Comparison of ENCODE assay signal across 8 cellular contexts in genomic region chr19:53878786-53879144, GRCh38. TPM values are rescaled to one million over a fixed set of nuclear protein-coding genes. Genes with fewer than 3 reads are reported as not detected.
DNase-seq lines count a peak whose midpoint lies in the region; ATAC-seq and TF ChIP-seq lines count a peak whose summit lies in the region.

No MANE protein-coding gene starts in this region.

- CTCF ChIA-PET in MCF 10A (lab: Yijun Ruan, JAX), result interaction anchor here (2.1 kb wide), 1 partner anchor 151 kb away, joined by 5 read pairs; no protein-coding TSS in a partner anchor

- H3K27ac Mint-ChIP-seq in MCF 10A (ENCODE audit: low read depth, unreplicated experiment), result no peak overlapping the region

- intact Hi-C loops in breast epithelium (cut with DNase I; ENCODE audit: low total_unique reads), result loop anchor here (10.0 kb wide), 1 partner anchor 236 kb away; the partner anchor contains the start of genes PRPF31 and TFPT
- intact Hi-C loops in MCF 10A (cut with micrococcal nuclease), result no loop called here
- intact Hi-C loops in dorsolateral prefrontal cortex (cut with DNase I), result loop anchor here (1.0 to 5.0 kb wide), 2 partner anchors 12 to 36 kb away; no protein-coding TSS in a partner anchor
- intact Hi-C loops in uterus (cut with DNase I; ENCODE audit: low total_unique reads), result loop anchor here (5.0 kb wide), 1 partner anchor 314 kb away; the partner anchor contains the start of gene TSEN34

- no peak overlapping the region for H3K27ac ChIP-seq in breast epithelium
- peak overlapping the region in 24 of 59 donors; percentile 17 to 76 (median 56) for H3K27ac ChIP-seq in dorsolateral prefrontal cortex
- H3K27ac ChIP-seq in muscle layer of colon (ENCODE audit: low read depth, low read length), result no peak overlapping the region
- H3K27ac ChIP-seq in uterus, result no peak overlapping the region

- H3K4me3 ChIP-seq in breast epithelium, result peak overlapping the region; percentile 42 to 72 (median 54)
- peak overlapping the region; percentile 32 to 93 (median 70) for H3K4me3 ChIP-seq in dorsolateral prefrontal cortex
- peak overlapping the region; percentile 11 to 56 for H3K4me3 ChIP-seq in muscle layer of colon (ENCODE audit: low read depth in 1 of 2, low read length in 2 of 2)
- H3K4me3 ChIP-seq in uterus, result peak overlapping the region; percentile 22 to 36

- H3K27me3 ChIP-seq in breast epithelium (peaks cover 0 to 28% of the 10 kb centered on the region in 2 donors), dorsolateral prefrontal cortex (peaks cover 0 to 24% (median 6%) of the 10 kb centered on the region in 45 donors), muscle layer of colon (ENCODE audit: control insufficient read depth in 1 of 2, insufficient read depth in 2 of 2, low read length in 2 of 2) (peaks cover 38 to 47% of the 10 kb centered on the region in 2 donors), uterus (peaks cover 16 to 27% of the 10 kb centered on the region in 2 donors)

- no TSS peak for BruUV-seq in MCF 10A (replicated peaks; lab: Mats Ljungman, UMichigan)

- peaks cover 8% of the 10 kb centered on the region for H3K36me3 ChIP-seq in breast epithelium
- H3K36me3 ChIP-seq in muscle layer of colon (ENCODE audit: insufficient read depth, low read length), result peaks cover 21% of the 10 kb centered on the region
- H3K36me3 ChIP-seq in uterus, result no peaks in the 10 kb centered on the region

- H3K27me3 Mint-ChIP-seq in MCF 10A (ENCODE audit: insufficient read depth, unreplicated experiment), result no peaks in the 10 kb centered on the region

- no peak for DNase-seq in breast epithelium (ENCODE audit: low spot score in 2 of 2)
- DNase-seq in MCF 10A (ENCODE audit: unreplicated experiment), result no peak
- DNase-seq in dorsolateral prefrontal cortex, result no peak
- no peak for DNase-seq in uterus
- DNase-seq in nucleus accumbens (lab: John Stamatoyannopoulos, UW), result no peak

- TF ChIP-seq CTCF in breast epithelium (IDR thresholded peaks at IDR 0.05) (no peak), MCF 10A (IDR thresholded peaks at IDR 0.05; ENCODE audit: unreplicated experiment) (no peak), dorsolateral prefrontal cortex (IDR thresholded peaks at IDR 0.05 in 54 of 56, conservative IDR thresholded peaks at IDR 0.05 in 2 of 56; ENCODE audit: low read depth in 1 of 56, partially characterized antibody in 56 of 56) (no peak), uterus (IDR thresholded peaks at IDR 0.05) (no peak)

- peaks cover 41% of the 10 kb centered on the region for H3K36me3 Mint-ChIP-seq in MCF 10A (ENCODE audit: insufficient read depth, unreplicated experiment)

- POLR2A ChIA-PET in MCF 10A (lab: Yijun Ruan, JAX), result interaction anchor here (0.6 to 1.5 kb wide), 2 partner anchors 10 to 358 kb away, joined by 3 to 7 read pairs; partner anchors contain the start of gene MYADM

- H3K9me3 Mint-ChIP-seq in MCF 10A (ENCODE audit: unreplicated experiment), result no peaks in the 10 kb centered on the region

- ATAC-seq in GM18861 (IDR thresholded peaks at IDR 0.05; ENCODE audit: unreplicated experiment), result no peak
- no peak for ATAC-seq in GM19351 (IDR thresholded peaks at IDR 0.05; ENCODE audit: unreplicated experiment)

- H3K4me1 Mint-ChIP-seq in MCF 10A (ENCODE audit: insufficient read depth, unreplicated experiment), result no peaks in the 10 kb centered on the region

- H3K9ac ChIP-seq in muscle layer of colon (ENCODE audit: low read length), result no peak overlapping the region

- H3K9me3 ChIP-seq in breast epithelium (no peaks in the 10 kb centered on the region), muscle layer of colon (ENCODE audit: low read length) (no peaks in the 10 kb centered on the region), uterus (no peaks in the 10 kb centered on the region)

- TF ChIP-seq POLR2A in breast epithelium (IDR thresholded peaks at IDR 0.05), result no peak
- TF ChIP-seq POLR2A in uterus (IDR thresholded peaks at IDR 0.05), result no peak

- no peak overlapping the region for H3K4me3 Mint-ChIP-seq in MCF 10A (ENCODE audit: unreplicated experiment)

- H3K4me1 ChIP-seq in breast epithelium (peaks cover 0 to 9% of the 10 kb centered on the region in 2 donors), muscle layer of colon (ENCODE audit: insufficient read depth, low read length) (peaks cover 50% of the 10 kb centered on the region), uterus (peaks cover 0 to 16% of the 10 kb centered on the region in 2 donors)

RNA-seq across cellular contexts. Expression of gene PRKCG, which starts 3.2 kb away (rescaled TPM):
- total RNA-seq in breast epithelium (not detected), MCF 10A (2022) (not detected in 2 replicates), dorsolateral prefrontal cortex (100 to 1,000 TPM in 10 of 120 experiments, 10 to 100 TPM in 110; 20.3 to 131 (median 70.1) TPM), uterus (under 1 TPM in 1 of 4 donors, not detected in 3; 0.69 TPM)

RNA-seq across cellular contexts. Expression of gene MYADM, which starts 11.1 kb away (rescaled TPM):
- total RNA-seq in breast epithelium (10 to 100 TPM; 30.2 to 54.6 (median 41.9) TPM), MCF 10A (2022) (39.0 and 43.3 TPM in 2 replicates), dorsolateral prefrontal cortex (10 to 100 TPM; 34.7 to 86.2 (median 66.1) TPM), uterus (100 to 1,000 TPM in 1 of 4 donors, 10 to 100 TPM in 3; 22.7 to 386 (median 77.4) TPM)

RNA-seq across cellular contexts. Expression of gene CACNG7, which starts 30.3 kb away (rescaled TPM):
- total RNA-seq in breast epithelium (not detected), MCF 10A (2022) (not detected in 2 replicates), dorsolateral prefrontal cortex (100 to 1,000 TPM in 11 of 120 experiments, 10 to 100 TPM in 109; 48.4 to 114 (median 84.9) TPM), uterus (1 to 10 TPM in 1 of 4 donors, not detected in 3; 1.0 TPM)

RNA-seq across cellular contexts. Expression of gene NLRP12, which starts 54.7 kb away (rescaled TPM):
- total RNA-seq in breast epithelium (1 to 10 TPM in 1 of 3 donors, under 1 TPM in 2; 0.32 to 1.2 (median 0.66) TPM), MCF 10A (2022) (not detected in 2 replicates), dorsolateral prefrontal cortex (1 to 10 TPM in 1 of 120 experiments, under 1 TPM in 80, not detected in 39; 0.10 to 1.3 (median 0.25) TPM), uterus (under 1 TPM in 3 of 4 donors, not detected in 1; 0.34 to 0.90 (median 0.59) TPM)

Comparison
In these comparisons a context has a peak if more than half of its experiments do, and no peak if none do; other contexts are left out.
1. RNA of gene PRKCG, which starts 3.2 kb away (total RNA-seq): 20.3 to 131 TPM in dorsolateral prefrontal cortex; not detected in MCF 10A, not detected in breast epithelium and 0.69 TPM in uterus; every median in the first group is over 10 times any median in the second.
2. RNA of gene CACNG7, which starts 30.3 kb away (total RNA-seq): 48.4 to 114 TPM in dorsolateral prefrontal cortex; not detected in breast epithelium, not detected in MCF 10A and 1.0 TPM in uterus; every median in the first group is over 10 times any median in the second.
3. Peak in every context shown above with its lines, with median percentiles within 50 percentile points of each other: H3K4me3 ChIP-seq.